ENCODE assay signal across 12 cellular contexts in genomic region chr17:916315-916714, GRCh38.
DNase-seq lines count a peak whose midpoint lies in the region; ATAC-seq and TF ChIP-seq lines count a peak whose summit lies in the region.
"Had no signal": no experiment of that assay in that cellular context is flagged by ENCODE, and none has a peak within 500 bp of the region (broad histone marks: within the 10 kb centered on the region; RNA-seq: fewer than 3 reads in every experiment).

No MANE protein-coding gene starts in this region.

- ATAC-seq in gastrocnemius medialis (no peak), HG03378 (IDR thresholded peaks at IDR 0.05; ENCODE audit: unreplicated experiment) (no peak)
- ATAC-seq: stimulated activated memory B cell treated with anti-CD40 and anti-IgM and Interleukin-4, amounts not matched to agents 10 μg/mL and 1 μg/mL and 100 μg/mL, for 72 hours had no signal

- H3K36me3 ChIP-seq in HEK293 (ENCODE audit: control insufficient read depth in 2 of 2, insufficient read depth in 1 of 2, low read length in 2 of 2) (no peaks in the 10 kb centered on the region; a peak in 1 of 3 replicates), iPS-18a (ENCODE audit: control insufficient read depth, low read depth, low read length) (no peaks in the 10 kb centered on the region), gastrocnemius medialis (no peaks in the 10 kb centered on the region)

- TF ChIP-seq POLR2A in gastrocnemius medialis (IDR thresholded peaks at IDR 0.05): no peak

- H3K4me1 ChIP-seq in HEK293 (ENCODE audit: control insufficient read depth, insufficient read depth, low read length) (peaks cover 14% of the 10 kb centered on the region), iPS-18a (ENCODE audit: control insufficient read depth, low read depth, low read length) (peaks cover 11% of the 10 kb centered on the region), gastrocnemius medialis (peaks cover 10 to 18% of the 10 kb centered on the region in 2 donors)

- H3K27me3 ChIP-seq in iPS-18a (ENCODE audit: control insufficient read depth, insufficient read depth, low read length) (no peaks in the 10 kb centered on the region), gastrocnemius medialis (no peaks in the 10 kb centered on the region)
- H3K27me3 ChIP-seq: BLaER1 treated with 17β-estradiol and CSF1 and Interleukin-3, amounts not matched to agents 10 nM and 100 nM had no signal

- TF ChIP-seq CTCF in HEK293 (tag by site-specific recombination; IDR thresholded peaks at IDR 0.05): no peak
- no peak for TF ChIP-seq CTCF in brain (conservative IDR thresholded peaks at IDR 0.05)
- no peak for TF ChIP-seq CTCF in gastrocnemius medialis (IDR thresholded peaks at IDR 0.05 in 4 of 5, conservative IDR thresholded peaks at IDR 0.05 in 1 of 5)

- H3K4me3 ChIP-seq in HEK293 (ENCODE audit: low read depth, low read length): no peak overlapping the region
- no peak overlapping the region for H3K4me3 ChIP-seq in iPS-18a (ENCODE audit: low read length)
- no peak overlapping the region for H3K4me3 ChIP-seq in gastrocnemius medialis
- H3K4me3 ChIP-seq: BLaER1 treated with 17β-estradiol and CSF1 and Interleukin-3, amounts not matched to agents 10 nM and 100 nM had no signal

- H3K27me3 Mint-ChIP-seq in brain: peaks cover 6% of the 10 kb centered on the region

- POLR2A ChIA-PET in HEK293 (lab: Yijun Ruan, JAX): no interaction called here

- H3K4me1 Mint-ChIP-seq in brain: peaks cover 37% of the 10 kb centered on the region
- H3K4me1 Mint-ChIP-seq: stimulated activated memory B cell treated with anti-CD40 and anti-IgM and Interleukin-4, amounts not matched to agents 10 μg/mL and 1 μg/mL and 100 μg/mL, for 72 hours had no signal

- DNase-seq in gastrocnemius medialis (no peak), NCI-H1436 (lab: John Stamatoyannopoulos, UW) (no peak), UCSD-AML1 (lab: John Stamatoyannopoulos, UW; ENCODE audit: unreplicated experiment) (no peak)
- DNase-seq in activated naive CD4-positive, alpha-beta T cell treated with anti-CD3 and anti-CD28 coated beads, Interleukin-2, amount 50 U/mL, for 16 hours: no peak
- DNase-seq: activated CD4-positive, alpha-beta T cell treated with anti-CD3 and anti-CD28 coated beads, Interleukin-2, amount 50 U/mL, for 1 hour had no signal

- H3K4me3 Mint-ChIP-seq in brain: peak overlapping the region in 2 of 5 experiments; percentile 59 to 71
- H3K4me3 Mint-ChIP-seq: stimulated activated memory B cell treated with anti-CD40 and anti-IgM and Interleukin-4, amounts not matched to agents 10 μg/mL and 1 μg/mL and 100 μg/mL, for 72 hours had no signal

- H3K9me3 Mint-ChIP-seq in brain: peaks cover 28 to 59% (median 31%) of the 10 kb centered on the region in 5 experiments
- H3K9me3 Mint-ChIP-seq: stimulated activated memory B cell treated with anti-CD40 and anti-IgM and Interleukin-4, amounts not matched to agents 10 μg/mL and 1 μg/mL and 100 μg/mL, for 72 hours had no signal

- H3K9me3 ChIP-seq in HEK293 (ENCODE audit: control insufficient read depth, insufficient read depth, low read depth, low read length) (no peaks in the 10 kb centered on the region), iPS-18a (ENCODE audit: control insufficient read depth, low read depth, low read length) (no peaks in the 10 kb centered on the region), gastrocnemius medialis (no peaks in the 10 kb centered on the region)

- H3K27ac ChIP-seq in HEK293 (ENCODE audit: extremely low read depth, low read depth, low read length) (peak overlapping the region; percentile 74), iPS-18a (ENCODE audit: low read length) (peak overlapping the region; percentile 38), gastrocnemius medialis (peak overlapping the region in 3 of 4 donors; percentile 58 to 72 (median 70))
- H3K27ac ChIP-seq: BLaER1 treated with 17β-estradiol and CSF1 and Interleukin-3, amounts not matched to agents 10 nM and 100 nM; KMS-11 had no signal

- H3K36me3 Mint-ChIP-seq in brain: peaks cover 87% of the 10 kb centered on the region
- H3K36me3 Mint-ChIP-seq: stimulated activated memory B cell treated with anti-CD40 and anti-IgM and Interleukin-4, amounts not matched to agents 10 μg/mL and 1 μg/mL and 100 μg/mL, for 72 hours had no signal

- CTCF ChIA-PET in HEK293 (lab: Yijun Ruan, JAX): interaction anchor here (0.6 to 1.8 kb wide), 4 partner anchors 12 to 80 kb away, joined by 3 to 4 read pairs (median 3); partner anchors contain the start of gene TIMM22

- in situ Hi-C loops in gastrocnemius medialis (cut with MboI; ENCODE audit: low sequenced_read_pairs in 4 of 4): no loop called here

- H3K9ac ChIP-seq in iPS-18a (ENCODE audit: low read length): peak overlapping the region; percentile 38
- H3K9ac ChIP-seq: BLaER1 treated with 17β-estradiol and CSF1 and Interleukin-3, amounts not matched to agents 10 nM and 100 nM; KMS-11 had no signal

- intact Hi-C loops in gastrocnemius medialis (cut with DNase I; ENCODE audit: low total_unique reads): no loop called here

- H3K27ac Mint-ChIP-seq in brain: peak overlapping the region; percentile 73 to 99 (median 96)
- H3K27ac Mint-ChIP-seq: stimulated activated memory B cell treated with anti-CD40 and anti-IgM and Interleukin-4, amounts not matched to agents 10 μg/mL and 1 μg/mL and 100 μg/mL, for 72 hours had no signal

TF ChIP-seq in HEK293, 187 proteins besides CTCF, POLR2A, EP300 and RAD21:
- no peak for TF ChIP-seq YY2 (tag by site-specific recombination; IDR thresholded peaks at IDR 0.05)
- TF ChIP-seq ZNF521 (tag by site-specific recombination; IDR thresholded peaks at IDR 0.05): no peak
- TF ChIP-seq PRDM4 (tag by site-specific recombination; IDR thresholded peaks at IDR 0.05): no peak
- TF ChIP-seq ZNF530 (tag by site-specific recombination; IDR thresholded peaks at IDR 0.05; ENCODE audit: low read depth): no peak
- TF ChIP-seq ZFP69B (tag by site-specific recombination; IDR thresholded peaks at IDR 0.05): no peak
